7 cellular contexts compared by ENCODE assay signal in the genomic region with DNA sequence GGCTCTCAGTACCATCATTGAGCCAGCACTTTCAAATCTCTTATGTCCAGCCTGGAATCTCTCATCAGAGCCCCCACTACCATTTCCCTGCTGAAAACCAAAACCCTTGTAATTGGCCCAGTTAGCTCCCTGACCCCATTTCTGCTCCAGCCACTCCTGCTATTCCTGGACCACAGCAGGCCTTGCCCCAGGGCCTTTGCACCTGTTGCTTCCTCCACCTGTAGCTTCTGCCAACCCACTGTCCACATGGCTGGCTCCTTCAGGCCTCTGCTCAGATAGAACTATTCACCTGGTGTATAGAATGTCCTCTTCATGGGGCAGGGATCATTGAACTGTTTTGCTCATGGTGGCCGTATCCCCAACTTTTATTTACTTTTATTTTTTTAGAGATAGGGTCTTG. TPM values are rescaled to one million over a fixed set of nuclear protein-coding genes. Genes with fewer than 3 reads are reported as not detected.
DNase-seq lines count a peak whose midpoint lies in the region; ATAC-seq, FAIRE-seq and TF ChIP-seq lines count a peak whose summit lies in the region.
"Not testable (repeated sequence)": the region's sequence is repeated elsewhere in the genome, so short reads cannot be mapped to it uniquely, and the experiment has no call there.
"Had no signal": no experiment of that assay in that cellular context is flagged by ENCODE, and none has a peak within 500 bp of the region (broad histone marks: within the 10 kb centered on the region; RNA-seq: fewer than 3 reads in every experiment).

No MANE protein-coding gene starts in this region.

- peaks cover 73% of the 10 kb centered on the region for H3K4me1 ChIP-seq in BLaER1
- not testable (repeated sequence) for H3K4me1 ChIP-seq in astrocyte (ENCODE audit: insufficient read depth, low read length)

- not testable (repeated sequence) for TF ChIP-seq POLR2A in GM12891 (IDR thresholded peaks at IDR 0.05; ENCODE audit: low read depth, low read length)

- not testable (repeated sequence) for H3K27me3 Mint-ChIP-seq in activated T-helper 17 cell treated with anti-CD3 and anti-CD28 coated beads, Interleukin-2, amount 50 U/mL, for 72 hours; astrocyte (ENCODE audit: low read depth, unreplicated experiment); glutamatergic neuron (ENCODE audit: unreplicated experiment)

- DNase-seq in GM12891 (ENCODE audit: insufficient read length, low spot score); HTR-8/SVneo (ENCODE audit: insufficient read length, low spot score); astrocyte (ENCODE audit: low read depth); glutamatergic neuron: not testable (repeated sequence)

- FAIRE-seq in GM12891 (lab: Jason Lieb, UNC) = peak; percentile 89
- peak; percentile 26 for FAIRE-seq in HTR-8/SVneo (lab: Jason Lieb, UNC)
- not testable (repeated sequence) for FAIRE-seq in astrocyte (lab: Jason Lieb, UNC)

- H3K4me2 ChIP-seq in BLaER1 = peak overlapping the region; percentile 93; the same call in 1 of the 2 replicates
- not testable (repeated sequence) for H3K4me2 ChIP-seq in astrocyte (ENCODE audit: low read length)

- not testable (repeated sequence) for H3K4me3 Mint-ChIP-seq in activated T-helper 17 cell treated with anti-CD3 and anti-CD28 coated beads, Interleukin-2, amount 50 U/mL, for 72 hours; astrocyte (ENCODE audit: unreplicated experiment); glutamatergic neuron (ENCODE audit: unreplicated experiment)

- H3K4me1 Mint-ChIP-seq in activated T-helper 17 cell treated with anti-CD3 and anti-CD28 coated beads, Interleukin-2, amount 50 U/mL, for 72 hours; astrocyte (ENCODE audit: low read depth, unreplicated experiment): not testable (repeated sequence)
- H3K4me1 Mint-ChIP-seq in glutamatergic neuron (ENCODE audit: low read depth, unreplicated experiment) = peaks cover 20% of the 10 kb centered on the region

- H3K27ac ChIP-seq in BLaER1; astrocyte (ENCODE audit: low read depth, low read length): not testable (repeated sequence)

- not testable (repeated sequence) for H2AFZ ChIP-seq in astrocyte (ENCODE audit: low read depth, low read length)

- H3K4me3 ChIP-seq in BLaER1; astrocyte (ENCODE audit: insufficient read depth, low read depth, low read length): not testable (repeated sequence)

- not testable (repeated sequence) for H3K36me3 Mint-ChIP-seq in activated T-helper 17 cell treated with anti-CD3 and anti-CD28 coated beads, Interleukin-2, amount 50 U/mL, for 72 hours (ENCODE audit: low read depth); astrocyte (ENCODE audit: low read depth, unreplicated experiment); glutamatergic neuron (ENCODE audit: unreplicated experiment)

- peak overlapping the region; percentile 86 for H3K27ac Mint-ChIP-seq in activated T-helper 17 cell treated with anti-CD3 and anti-CD28 coated beads, Interleukin-2, amount 50 U/mL, for 72 hours
- H3K27ac Mint-ChIP-seq in astrocyte (ENCODE audit: unreplicated experiment) (peak overlapping the region; percentile 41), glutamatergic neuron (ENCODE audit: unreplicated experiment) (peak overlapping the region; percentile 25)

- ATAC-seq in activated T-helper 17 cell treated with anti-CD3 and anti-CD28 coated beads, Interleukin-2, amount 50 U/mL, for 72 hours (replicated peaks) = not testable (repeated sequence)

- not testable (repeated sequence) for H3K9me3 ChIP-seq in BLaER1; astrocyte (ENCODE audit: insufficient read depth, low read depth, low read length)

- not testable (repeated sequence) for H3K9me3 Mint-ChIP-seq in activated T-helper 17 cell treated with anti-CD3 and anti-CD28 coated beads, Interleukin-2, amount 50 U/mL, for 72 hours; astrocyte (ENCODE audit: unreplicated experiment); glutamatergic neuron (ENCODE audit: unreplicated experiment)

- not testable (repeated sequence) for H3K36me3 ChIP-seq in BLaER1; astrocyte (ENCODE audit: insufficient read depth, low read length)

- H3K27me3 ChIP-seq in BLaER1; astrocyte (ENCODE audit: insufficient read depth, low read length): not testable (repeated sequence)

- peaks cover 48% of the 10 kb centered on the region for H4K20me1 ChIP-seq in BLaER1
- H4K20me1 ChIP-seq in astrocyte (ENCODE audit: insufficient read depth, low read length) = not testable (repeated sequence)

- H3K9ac ChIP-seq in BLaER1 = peak overlapping the region; percentile 48; the same call in 1 of the 2 replicates
- H3K9ac ChIP-seq in astrocyte (ENCODE audit: low read length) = not testable (repeated sequence)

- H3K79me2 ChIP-seq in astrocyte (ENCODE audit: insufficient read depth, low read length) = not testable (repeated sequence)

- TF ChIP-seq CTCF in astrocyte (IDR thresholded peaks at IDR 0.05; ENCODE audit: insufficient read depth, low read depth, low read length); glutamatergic neuron (IDR thresholded peaks at IDR 0.05; ENCODE audit: partially characterized antibody, unreplicated experiment): not testable (repeated sequence)

RNA-seq across cellular contexts. Expression of gene ADGRL1, which starts 20.3 kb away (rescaled TPM):
- 1.3 TPM for polyA plus RNA-seq in GM12891 (2012; ENCODE audit: low read depth, missing spikeins)
- total RNA-seq in activated T-helper 17 cell treated with anti-CD3 and anti-CD28 coated beads, Interleukin-2, amount 50 U/mL, for 72 hours = 1 to 10 TPM; 3.9 to 8.4 TPM
- total RNA-seq in astrocyte = 40.9 and 48.9 TPM in 2 replicates
- 68.1 TPM for total RNA-seq in glutamatergic neuron (ENCODE audit: unreplicated experiment)
- polyA plus RNA-seq: CD14-positive monocyte had no signal

RNA-seq across cellular contexts. Expression of gene ASF1B, which starts 49.3 kb away (rescaled TPM):
- polyA plus RNA-seq in GM12891 (2012; ENCODE audit: low read depth, missing spikeins) = 59.6 TPM
- 10 to 100 TPM; 62.6 to 73.7 TPM for total RNA-seq in activated T-helper 17 cell treated with anti-CD3 and anti-CD28 coated beads, Interleukin-2, amount 50 U/mL, for 72 hours
- total RNA-seq in astrocyte = 1.1 and 1.9 TPM in 2 replicates
- 2.3 TPM for total RNA-seq in glutamatergic neuron (ENCODE audit: unreplicated experiment)

Comparison
In these comparisons a context has a peak if more than half of its experiments do, and no peak if none do; other contexts are left out.
1. H3K27ac Mint-ChIP-seq: peak in every context shown above with its lines; median percentile 86 in activated T-helper 17 cell treated with anti-CD3 and anti-CD28 coated beads, Interleukin-2, amount 50 U/mL, for 72 hours; 41 in astrocyte; 25 in glutamatergic neuron.
2. RNA of gene ASF1B, which starts 49.3 kb away (total RNA-seq): 62.6 to 73.7 TPM in activated T-helper 17 cell treated with anti-CD3 and anti-CD28 coated beads, Interleukin-2, amount 50 U/mL, for 72 hours; 2.3 TPM in glutamatergic neuron (single experiment) and 1.1 to 1.9 TPM in astrocyte; every median in the first group is over 10 times any median in the second.